Comparison of ENCODE assay signal across 8 cellular contexts in genomic region chr19:39411006-39411831, GRCh38. TPM values are rescaled to one million over a fixed set of nuclear protein-coding genes. Genes with fewer than 3 reads are reported as not detected.
DNase-seq lines count a peak whose midpoint lies in the region; ATAC-seq and TF ChIP-seq lines count a peak whose summit lies in the region.

No MANE protein-coding gene starts in this region.

- peaks cover 42% of the 10 kb centered on the region for H3K4me1 Mint-ChIP-seq in activated naive CD4-positive, alpha-beta T cell treated with anti-CD3 and anti-CD28 coated beads, Interleukin-2, amount 50 U/mL, for 24 hours

- H3K36me3 Mint-ChIP-seq in activated naive CD4-positive, alpha-beta T cell treated with anti-CD3 and anti-CD28 coated beads, Interleukin-2, amount 50 U/mL, for 24 hours = peaks cover 11% of the 10 kb centered on the region

- no peak for TF ChIP-seq CTCF in cardiac muscle cell (IDR thresholded peaks at IDR 0.05; ENCODE audit: low read depth, low read length)

- no peaks in the 10 kb centered on the region for H3K27me3 ChIP-seq in cardiac muscle cell

- DNase-seq in activated naive CD4-positive, alpha-beta T cell treated with Interleukin-2 at 50 U/mL for 16 hours = no peak
- DNase-seq in activated T-cell treated with anti-CD3 and anti-CD28 coated beads, Interleukin-2, amount 50 U/mL, for 1 hour = peak; percentile 68
- DNase-seq in cardiac muscle cell (ENCODE audit: low read depth in 1 of 2, low spot score in 1 of 2) (peak in 1 of 2 donors; percentile 69), renal cortical epithelial cell (ENCODE audit: low read depth) (peak; percentile 74), iPS-NIHi11 (ENCODE audit: low spot score) (no peak)
- DNase-seq in activated CD4-positive, CD25-positive, alpha-beta regulatory T cell treated with anti-CD3 and anti-CD28 coated beads, Interleukin-2, amount 50 U/mL, for 72 hours = no peak

- no peak for ATAC-seq in HG03342 (IDR thresholded peaks at IDR 0.05; ENCODE audit: unreplicated experiment)

- peak overlapping the region; percentile 94 for H3K27ac ChIP-seq in cardiac muscle cell

- H3K27me3 Mint-ChIP-seq in activated naive CD4-positive, alpha-beta T cell treated with anti-CD3 and anti-CD28 coated beads, Interleukin-2, amount 50 U/mL, for 24 hours = no peaks in the 10 kb centered on the region

- peak overlapping the region; percentile 100 for H3K27ac Mint-ChIP-seq in activated naive CD4-positive, alpha-beta T cell treated with anti-CD3 and anti-CD28 coated beads, Interleukin-2, amount 50 U/mL, for 24 hours

- H3K9me3 Mint-ChIP-seq in activated naive CD4-positive, alpha-beta T cell treated with anti-CD3 and anti-CD28 coated beads, Interleukin-2, amount 50 U/mL, for 24 hours = no peaks in the 10 kb centered on the region

- H3K4me1 ChIP-seq in cardiac muscle cell (ENCODE audit: low read depth) = peaks cover 18% of the 10 kb centered on the region

- no peaks in the 10 kb centered on the region for H3K36me3 ChIP-seq in cardiac muscle cell

- peak overlapping the region; percentile 34 for H3K4me3 ChIP-seq in cardiac muscle cell

- peak overlapping the region; percentile 89 for H3K4me3 Mint-ChIP-seq in activated naive CD4-positive, alpha-beta T cell treated with anti-CD3 and anti-CD28 coated beads, Interleukin-2, amount 50 U/mL, for 24 hours

- H3K9me3 ChIP-seq in cardiac muscle cell (ENCODE audit: low read depth) = no peaks in the 10 kb centered on the region

RNA-seq across cellular contexts. Expression of gene PLEKHG2, which starts 1.2 kb away (rescaled TPM):
- total RNA-seq in cardiac muscle cell (40.7 and 45.4 TPM in 2 replicates), renal cortical epithelial cell (6.1 and 12.9 TPM in 2 replicates)
- 30.5 and 40.0 TPM in 2 replicates for polyA plus RNA-seq in cardiac muscle cell

RNA-seq across cellular contexts. Expression of gene ZFP36, which starts 4.6 kb away (rescaled TPM):
- 13.6 and 14.6 TPM in 2 replicates for total RNA-seq in cardiac muscle cell
- polyA plus RNA-seq in cardiac muscle cell = 51.2 and 53.4 TPM in 2 replicates
- 0.35 and 2.8 TPM in 2 replicates for total RNA-seq in renal cortical epithelial cell

RNA-seq across cellular contexts. Expression of gene MED29, which starts 20.0 kb away (rescaled TPM):
- total RNA-seq in cardiac muscle cell (43.8 and 70.6 TPM in 2 replicates), renal cortical epithelial cell (19.3 and 29.7 TPM in 2 replicates)
- 59.6 and 67.3 TPM in 2 replicates for polyA plus RNA-seq in cardiac muscle cell

RNA-seq across cellular contexts. Expression of gene PAF1, which starts 20.3 kb away (rescaled TPM):
- total RNA-seq in cardiac muscle cell (61.9 and 62.2 TPM in 2 replicates), renal cortical epithelial cell (23.1 and 40.9 TPM in 2 replicates)
- polyA plus RNA-seq in cardiac muscle cell = 64.4 and 78.3 TPM in 2 replicates

RNA-seq across cellular contexts. Expression of gene RPS16, which starts 24.5 kb away (rescaled TPM):
- total RNA-seq in cardiac muscle cell = 369 and 374 TPM in 2 replicates
- polyA plus RNA-seq in cardiac muscle cell = 508 and 542 TPM in 2 replicates
- total RNA-seq in renal cortical epithelial cell = 34.7 and 44.3 TPM in 2 replicates

Comparison
In these comparisons a context has a peak if more than half of its experiments do, and no peak if none do; other contexts are left out.
1. DNase-seq: peak in activated T-cell treated with anti-CD3 and anti-CD28 coated beads, Interleukin-2, amount 50 U/mL, for 1 hour (single experiment) and renal cortical epithelial cell (single experiment); none in activated naive CD4-positive, alpha-beta T cell treated with Interleukin-2 at 50 U/mL for 16 hours (single experiment), activated CD4-positive, CD25-positive, alpha-beta regulatory T cell treated with anti-CD3 and anti-CD28 coated beads, Interleukin-2, amount 50 U/mL, for 72 hours (single experiment) and iPS-NIHi11 (single experiment).